In the genomic region with DNA sequence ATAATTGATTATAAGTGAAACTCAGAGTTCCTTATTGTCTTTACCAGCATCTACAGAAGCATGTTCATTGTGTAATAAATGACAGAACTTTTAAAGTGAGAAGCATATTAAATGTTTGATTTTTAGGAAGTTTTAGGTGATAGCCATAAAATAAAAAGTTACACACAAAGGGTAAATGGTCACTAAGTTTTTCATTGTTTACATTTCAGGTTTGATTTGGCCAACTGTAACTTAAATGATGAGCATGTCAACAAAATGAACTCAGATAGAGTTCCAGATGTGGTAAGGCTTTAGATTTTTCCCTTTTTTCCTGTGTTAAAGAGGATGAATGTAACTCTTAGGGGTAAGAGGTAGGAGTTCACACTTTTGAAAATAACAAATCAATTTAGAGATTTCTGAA, we compare ENCODE assay signal across 8 cellular contexts.
"Had no signal": no experiment of that assay in that cellular context is flagged by ENCODE, and none has a peak within 500 bp of the region (broad histone marks: within the 10 kb centered on the region; RNA-seq: fewer than 3 reads in every experiment).

No MANE protein-coding gene starts in this region.

- H3K4me1 Mint-ChIP-seq: GM23338, H9 had no signal

- ATAC-seq: GM23338, K562 had no signal

- H3K4me3 ChIP-seq: GM23338, K562 had no signal

- H3K9me3 Mint-ChIP-seq: GM23338, H9 had no signal

- DNase-seq: H9, HCEC 1CT, KG1 had no signal

- H3K27ac Mint-ChIP-seq: GM23338, H9 had no signal

- FAIRE-seq: H1, H54, HTR-8/SVneo, K562 had no signal

- H2AFZ ChIP-seq: GM23338 had no signal

- H3K4me2 ChIP-seq: GM23338 had no signal

- H3K4me3 Mint-ChIP-seq: GM23338, H9 had no signal
